In genomic region chr14:64725360-64725815, GRCh38 we compare ENCODE assay signal across 1 cellular context.
TF ChIP-seq lines count a peak whose summit lies in the region.

No MANE protein-coding gene starts in this region.

TF ChIP-seq in HepG2, 621 proteins besides CTCF, POLR2A, EP300 and RAD21 (continued from another document):
- TF ChIP-seq NFRKB (IDR thresholded peaks at IDR 0.05) (no peak), ZNF691 (CRISPR knock-in tag; IDR thresholded peaks at IDR 0.05; ENCODE audit: borderline replicate concordance, low read depth) (no peak), ZNF496 (CRISPR knock-in tag; IDR thresholded peaks at IDR 0.05; ENCODE audit: insufficient replicate concordance) (no peak), RNF2 (conservative IDR thresholded peaks at IDR 0.05; ENCODE audit: low read depth) (no peak), THAP9 (CRISPR knock-in tag; IDR thresholded peaks at IDR 0.05; ENCODE audit: borderline replicate concordance) (no peak), SAP130 (CRISPR knock-in tag; IDR thresholded peaks at IDR 0.05; ENCODE audit: low read depth) (no peak)
TF ChIP-seq in HepG2: peak in this region for 0.
